Comparison of ENCODE assay signal across 8 cellular contexts in the genomic region with DNA sequence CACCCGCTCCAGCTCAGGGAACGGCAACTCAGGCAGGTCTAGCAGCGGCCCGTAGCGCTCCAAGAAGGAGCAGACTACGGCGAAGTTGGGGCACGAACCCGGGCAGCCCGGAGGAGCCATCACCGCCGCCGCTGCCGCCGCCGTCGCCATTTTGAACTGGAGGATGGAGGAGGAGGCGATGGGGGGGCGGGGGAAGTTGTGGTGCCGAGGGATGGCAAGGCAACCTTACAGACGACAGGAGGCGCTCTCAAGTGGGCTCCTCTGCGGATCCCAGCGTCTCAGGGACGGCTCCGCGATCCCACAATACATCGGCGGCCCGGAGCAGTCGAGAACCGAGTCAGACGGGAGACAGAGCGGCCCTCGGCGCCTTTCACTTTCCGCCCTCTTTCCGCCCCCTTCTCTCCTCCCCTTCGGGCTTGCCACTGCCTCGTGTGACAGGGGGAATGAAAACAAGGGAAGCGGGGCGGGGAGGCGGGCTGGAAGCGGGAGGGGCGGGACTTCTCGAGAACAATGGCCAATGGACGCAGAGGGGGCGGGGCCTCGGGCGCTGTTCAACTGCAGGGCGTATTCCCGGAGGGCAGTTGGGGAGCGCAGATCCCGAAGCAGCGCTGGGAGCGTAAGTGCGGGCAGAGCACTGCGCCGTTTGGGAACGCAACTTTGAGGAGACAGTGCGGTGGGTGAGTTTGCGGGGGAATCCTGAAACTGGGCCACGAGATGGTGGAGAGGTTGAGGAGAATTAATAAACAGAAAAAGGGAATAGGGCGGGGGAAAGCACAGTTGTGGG. TPM values are rescaled to one million over a fixed set of nuclear protein-coding genes. Genes with fewer than 3 reads are reported as not detected.
DNase-seq lines count a peak whose midpoint lies in the region; ATAC-seq, FAIRE-seq and TF ChIP-seq lines count a peak whose summit lies in the region.

A gene (plus strand): TSS at position 580 of the 784 bp plus-strand sequence. CDS start 21,353 bp downstream, outside the sequence.
A gene with protein sequence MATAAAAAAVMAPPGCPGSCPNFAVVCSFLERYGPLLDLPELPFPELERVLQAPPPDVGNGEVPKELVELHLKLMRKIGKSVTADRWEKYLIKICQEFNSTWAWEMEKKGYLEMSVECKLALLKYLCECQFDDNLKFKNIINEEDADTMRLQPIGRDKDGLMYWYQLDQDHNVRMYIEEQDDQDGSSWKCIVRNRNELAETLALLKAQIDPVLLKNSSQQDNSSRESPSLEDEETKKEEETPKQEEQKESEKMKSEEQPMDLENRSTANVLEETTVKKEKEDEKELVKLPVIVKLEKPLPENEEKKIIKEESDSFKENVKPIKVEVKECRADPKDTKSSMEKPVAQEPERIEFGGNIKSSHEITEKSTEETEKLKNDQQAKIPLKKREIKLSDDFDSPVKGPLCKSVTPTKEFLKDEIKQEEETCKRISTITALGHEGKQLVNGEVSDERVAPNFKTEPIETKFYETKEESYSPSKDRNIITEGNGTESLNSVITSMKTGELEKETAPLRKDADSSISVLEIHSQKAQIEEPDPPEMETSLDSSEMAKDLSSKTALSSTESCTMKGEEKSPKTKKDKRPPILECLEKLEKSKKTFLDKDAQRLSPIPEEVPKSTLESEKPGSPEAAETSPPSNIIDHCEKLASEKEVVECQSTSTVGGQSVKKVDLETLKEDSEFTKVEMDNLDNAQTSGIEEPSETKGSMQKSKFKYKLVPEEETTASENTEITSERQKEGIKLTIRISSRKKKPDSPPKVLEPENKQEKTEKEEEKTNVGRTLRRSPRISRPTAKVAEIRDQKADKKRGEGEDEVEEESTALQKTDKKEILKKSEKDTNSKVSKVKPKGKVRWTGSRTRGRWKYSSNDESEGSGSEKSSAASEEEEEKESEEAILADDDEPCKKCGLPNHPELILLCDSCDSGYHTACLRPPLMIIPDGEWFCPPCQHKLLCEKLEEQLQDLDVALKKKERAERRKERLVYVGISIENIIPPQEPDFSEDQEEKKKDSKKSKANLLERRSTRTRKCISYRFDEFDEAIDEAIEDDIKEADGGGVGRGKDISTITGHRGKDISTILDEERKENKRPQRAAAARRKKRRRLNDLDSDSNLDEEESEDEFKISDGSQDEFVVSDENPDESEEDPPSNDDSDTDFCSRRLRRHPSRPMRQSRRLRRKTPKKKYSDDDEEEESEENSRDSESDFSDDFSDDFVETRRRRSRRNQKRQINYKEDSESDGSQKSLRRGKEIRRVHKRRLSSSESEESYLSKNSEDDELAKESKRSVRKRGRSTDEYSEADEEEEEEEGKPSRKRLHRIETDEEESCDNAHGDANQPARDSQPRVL (N-terminal part only) (minus strand): TSS at position 158 of the 784 bp plus-strand sequence. CDS start 8 bp downstream, at position 150.

- no peaks in the 10 kb centered on the region for H3K9me3 ChIP-seq in HepG2 (ENCODE audit: low read length)

- H3K9me3 Mint-ChIP-seq in activated CD4-positive, alpha-beta T cell treated with anti-CD3 and anti-CD28 coated beads, Interleukin-2, amount 10 ng/mL, durations not matched to agents 7 days and 5 days = no peaks in the 10 kb centered on the region

- H3K27me3 ChIP-seq in HepG2 (ENCODE audit: control insufficient read depth in 1 of 2, insufficient read depth in 2 of 2, low read length in 2 of 2) = no peaks in the 10 kb centered on the region; a peak in 1 of 5 replicates

- peaks cover 11% of the 10 kb centered on the region for H3K36me3 Mint-ChIP-seq in activated CD4-positive, alpha-beta T cell treated with anti-CD3 and anti-CD28 coated beads, Interleukin-2, amount 10 ng/mL, durations not matched to agents 7 days and 5 days (ENCODE audit: low read depth)

- H3K9ac ChIP-seq in HepG2 (ENCODE audit: insufficient read depth, low read depth, low read length) = peak within 1 kb of the TSS; percentile 85

- DNase-seq in C1 segment of cervical spinal cord (lab: John Stamatoyannopoulos, UW) = peak; percentile 93 to 100 (median 96)
- peak; percentile 99 to 100 for DNase-seq in NCI-H526 (lab: John Stamatoyannopoulos, UW)
- peak; percentile 98 for DNase-seq in activated CD4-positive, alpha-beta T cell treated with anti-CD3 and anti-CD28 coated beads, Interleukin-2, amount 10 ng/mL, durations not matched to agents 7 days and 5 days
- peak; percentile 99 for DNase-seq in dedifferentiated amniotic fluid mesenchymal stem cell (ENCODE audit: extremely low spot score)
- DNase-seq in HepG2 (ENCODE audit: low spot score) = peak; percentile 95
- DNase-seq in stimulated activated CD4-positive, alpha-beta T cell treated with anti-CD3 and anti-CD28 coated beads, Interleukin-4, amount 100 ng/mL, for 1 hour = peak; percentile 97

- peak; percentile 80 to 93 for TF ChIP-seq POLR2A in HepG2 (IDR thresholded peaks at IDR 0.05; ENCODE audit: insufficient read depth in 1 of 2, low read depth in 2 of 2, low read length in 2 of 2)

- H2AFZ ChIP-seq in HepG2 (ENCODE audit: low read length) = peak within 1 kb of the TSS; percentile 52

- H4K20me1 ChIP-seq in HepG2 (ENCODE audit: insufficient read depth, low read length) = peaks cover 34% of the 10 kb centered on the region

- H3K4me1 Mint-ChIP-seq in activated CD4-positive, alpha-beta T cell treated with anti-CD3 and anti-CD28 coated beads, Interleukin-2, amount 10 ng/mL, durations not matched to agents 7 days and 5 days = peaks cover 30% of the 10 kb centered on the region

- intact Hi-C loops in HepG2 (cut with micrococcal nuclease; ENCODE audit: unreplicated experiment) = loop anchor here (2.0 kb wide), 2 partner anchors 44 to 174 kb away; a partner anchor contains a TSS

- peak within 1 kb of the TSS; percentile 86 for H3K4me2 ChIP-seq in HepG2 (ENCODE audit: low read depth, low read length)

- CTCF ChIA-PET in activated CD4-positive, alpha-beta T cell treated with anti-CD3 and anti-CD28 coated beads, Interleukin-2, amount 10 ng/mL, durations not matched to agents 7 days and 5 days (lab: Charles Lee) = interaction anchor here (0.8 to 0.9 kb wide), 2 partner anchors 116 to 226 kb away, joined by 4 to 5 read pairs; no protein-coding TSS in a partner anchor
- CTCF ChIA-PET in HepG2 (lab: Yijun Ruan, JAX; ENCODE audit: low intra/inter-chr PET ratio, low total read pairs) = no interaction called here

- POLR2A ChIA-PET in activated CD4-positive, alpha-beta T cell treated with anti-CD3 and anti-CD28 coated beads, Interleukin-2, amount 10 ng/mL, durations not matched to agents 7 days and 5 days (lab: Charles Lee) = no interaction called here
- POLR2A ChIA-PET in HepG2 (lab: Yijun Ruan, JAX) = interaction anchor here (2.1 kb wide), 1 partner anchor 174 kb away, joined by 9 read pairs; a partner anchor contains a TSS

- peak within 1 kb of the TSS; percentile 85 for H3K27ac ChIP-seq in HepG2 (ENCODE audit: extremely low read length, insufficient read depth, low read length)

- peak within 1 kb of the TSS; percentile 98 for H3K4me3 Mint-ChIP-seq in activated CD4-positive, alpha-beta T cell treated with anti-CD3 and anti-CD28 coated beads, Interleukin-2, amount 10 ng/mL, durations not matched to agents 7 days and 5 days

- TF ChIP-seq CTCF in HepG2 (CRISPR knock-in tag; IDR thresholded peaks at IDR 0.05) = peak; percentile 81

- TF ChIP-seq EP300 in HepG2 (IDR thresholded peaks at IDR 0.05; ENCODE audit: low read depth in 2 of 2, low read length in 2 of 2) (0 out of 4 replicates have a peak, but pooled peaks of 1 of the 2 experiments have one; percentile 3), HepG2 (CRISPR knock-in tag; IDR thresholded peaks at IDR 0.05; ENCODE audit: borderline replicate concordance) (no peak)

- no peaks in the 10 kb centered on the region for H3K27me3 Mint-ChIP-seq in activated CD4-positive, alpha-beta T cell treated with anti-CD3 and anti-CD28 coated beads, Interleukin-2, amount 10 ng/mL, durations not matched to agents 7 days and 5 days

- peak within 1 kb of the TSS; percentile 95 for H3K27ac Mint-ChIP-seq in activated CD4-positive, alpha-beta T cell treated with anti-CD3 and anti-CD28 coated beads, Interleukin-2, amount 10 ng/mL, durations not matched to agents 7 days and 5 days

- peaks cover 55% of the 10 kb centered on the region for H3K4me1 ChIP-seq in HepG2 (ENCODE audit: insufficient read depth, low read length)

- H3K4me3 ChIP-seq in HepG2 (replicated peaks in 1 of 3; ENCODE audit: insufficient read depth in 1 of 3, low read depth in 2 of 3, low read length in 3 of 3) = peak within 1 kb of the TSS; percentile 79 to 94 (median 94)

- no peaks in the 10 kb centered on the region for H3K36me3 ChIP-seq in HepG2 (replicated peaks in 1 of 2; ENCODE audit: control insufficient read depth in 1 of 2, insufficient read depth in 2 of 2, low read length in 2 of 2)

- peak; percentile 87 for ATAC-seq in GM19324 (IDR thresholded peaks at IDR 0.05; ENCODE audit: low FRiP score, unreplicated experiment)
- ATAC-seq in HG03469 (IDR thresholded peaks at IDR 0.05; ENCODE audit: unreplicated experiment) = peak; percentile 68
- ATAC-seq in HepG2 = peak; percentile 91

- H3K79me2 ChIP-seq in HepG2 (ENCODE audit: insufficient read depth, low read length) = peaks cover 46% of the 10 kb centered on the region

- peak; percentile 58; the same call in 1 of the 2 replicates for TF ChIP-seq RAD21 in HepG2 (CRISPR knock-in tag; IDR thresholded peaks at IDR 0.05)

- BruUV-seq in HepG2 (replicated peaks; lab: Mats Ljungman, UMichigan) = no TSS peak

- WGBS in HepG2 (ENCODE audit: low lambda C conversion rate) = 1% methylated on average over 50 of the region's 64 CpGs

- no peak for FAIRE-seq in HepG2 (lab: Jason Lieb, UNC)

- in situ Hi-C loops in HepG2 (cut with HindIII; ENCODE audit: extremely low pct_ligation_motif_present, low pct_unique_long_range_greater_than_20kb) = no loop called here

RNA-seq across cellular contexts. Expression of the first gene that starts in this region (rescaled TPM):
- 10 to 100 TPM in 1 of 2 experiments, 1 to 10 TPM in 1; 9.8 to 18.8 TPM for total RNA-seq in activated CD4-positive, alpha-beta T cell treated with anti-CD3 and anti-CD28 coated beads, Interleukin-2, amount 10 ng/mL, durations not matched to agents 7 days and 5 days
- 35.6 and 49.5 TPM in 2 replicates for total RNA-seq in HepG2 (2016; rRNA removed; fragmentation: Illumina TruSeq; extraction: Trizol)
- 10.1 and 11.6 TPM in 2 replicates for total RNA-seq in HepG2 (2016; cell fraction: cytosol; rRNA removed; fragmentation: Illumina TruSeq; extraction: Trizol; ENCODE audit: low read depth)
- 42.2 and 52.7 TPM in 2 replicates for total RNA-seq in HepG2 (2016; cell fraction: insoluble cytoplasmic fraction; rRNA removed; fragmentation: Illumina TruSeq; extraction: Trizol)
- total RNA-seq in HepG2 (2016; cell fraction: membrane; rRNA removed; fragmentation: Illumina TruSeq; extraction: Trizol) = 15.8 and 15.9 TPM in 2 replicates
- total RNA-seq in HepG2 (2016; cell fraction: nucleus; rRNA removed; fragmentation: Illumina TruSeq; extraction: Trizol) = 15.3 and 17.8 TPM in 2 replicates
- 16.7 and 18.1 TPM in 2 replicates for polyA plus RNA-seq in HepG2 (2011; rRNA removed)
- polyA plus RNA-seq in HepG2 (2011; cell fraction: cytosol; rRNA removed) = 15.8 and 23.8 TPM in 2 replicates
- polyA plus RNA-seq in HepG2 (2011; cell fraction: nucleus; rRNA removed) = 2.3 and 6.5 TPM in 2 replicates
- polyA plus RNA-seq in HepG2 (2012) = 39.1 and 47.5 TPM in 2 replicates
- polyA plus RNA-seq in HepG2 (2016; cell fraction: cytosol; fragmentation: Illumina TruSeq; extraction: Trizol; ENCODE audit: low read depth) = 10.6 and 15.3 TPM in 2 replicates
- polyA plus RNA-seq in HepG2 (2016; cell fraction: insoluble cytoplasmic fraction; fragmentation: Illumina TruSeq; extraction: Trizol; ENCODE audit: low read depth) = 58.7 and 59.1 TPM in 2 replicates
- polyA plus RNA-seq in HepG2 (2016; cell fraction: membrane; fragmentation: Illumina TruSeq; extraction: Trizol; ENCODE audit: low read depth) = 13.9 and 15.2 TPM in 2 replicates
- 27.6 and 29.3 TPM in 2 replicates for polyA plus RNA-seq in HepG2 (2016; cell fraction: nucleus; fragmentation: Illumina TruSeq; extraction: Trizol; ENCODE audit: insufficient read depth, low read depth)
- polyA minus RNA-seq in HepG2 (2011; rRNA and poly(A)+ RNA removed; ENCODE audit: low replicate concordance) = 4.0 TPM in 1 of 2 replicates, not detected in the other
- 2.5 and 5.3 TPM in 2 replicates for polyA minus RNA-seq in HepG2 (2011; cell fraction: cytosol; rRNA and poly(A)+ RNA removed)
- 9.6 and 9.8 TPM in 2 replicates for polyA minus RNA-seq in HepG2 (2011; cell fraction: nucleus; rRNA and poly(A)+ RNA removed)

RNA-seq across cellular contexts. Expression of the second gene that starts in this region (rescaled TPM):
- 10 to 100 TPM; 57.8 to 62.5 TPM for total RNA-seq in activated CD4-positive, alpha-beta T cell treated with anti-CD3 and anti-CD28 coated beads, Interleukin-2, amount 10 ng/mL, durations not matched to agents 7 days and 5 days
- total RNA-seq in HepG2 (2016; rRNA removed; fragmentation: Illumina TruSeq; extraction: Trizol) = 33.1 and 47.7 TPM in 2 replicates
- 57.2 and 60.7 TPM in 2 replicates for total RNA-seq in HepG2 (2016; cell fraction: cytosol; rRNA removed; fragmentation: Illumina TruSeq; extraction: Trizol; ENCODE audit: low read depth)
- 28.3 and 41.6 TPM in 2 replicates for total RNA-seq in HepG2 (2016; cell fraction: insoluble cytoplasmic fraction; rRNA removed; fragmentation: Illumina TruSeq; extraction: Trizol)
- total RNA-seq in HepG2 (2016; cell fraction: membrane; rRNA removed; fragmentation: Illumina TruSeq; extraction: Trizol) = 26.4 and 26.7 TPM in 2 replicates
- 32.0 and 45.6 TPM in 2 replicates for total RNA-seq in HepG2 (2016; cell fraction: nucleus; rRNA removed; fragmentation: Illumina TruSeq; extraction: Trizol)
- polyA plus RNA-seq in HepG2 (2011; rRNA removed) = 6.3 and 15.5 TPM in 2 replicates
- 6.3 and 10.1 TPM in 2 replicates for polyA plus RNA-seq in HepG2 (2011; cell fraction: cytosol; rRNA removed)
- polyA plus RNA-seq in HepG2 (2011; cell fraction: nucleus; rRNA removed) = 9.8 and 13.7 TPM in 2 replicates
- 24.8 and 29.0 TPM in 2 replicates for polyA plus RNA-seq in HepG2 (2012)
- 4.1 and 4.2 TPM in 2 replicates for polyA plus RNA-seq in HepG2 (2016; cell fraction: cytosol; fragmentation: Illumina TruSeq; extraction: Trizol; ENCODE audit: low read depth)
- 20.8 and 24.1 TPM in 2 replicates for polyA plus RNA-seq in HepG2 (2016; cell fraction: insoluble cytoplasmic fraction; fragmentation: Illumina TruSeq; extraction: Trizol; ENCODE audit: low read depth)
- 5.3 and 6.9 TPM in 2 replicates for polyA plus RNA-seq in HepG2 (2016; cell fraction: membrane; fragmentation: Illumina TruSeq; extraction: Trizol; ENCODE audit: low read depth)
- polyA plus RNA-seq in HepG2 (2016; cell fraction: nucleus; fragmentation: Illumina TruSeq; extraction: Trizol; ENCODE audit: insufficient read depth, low read depth) = 12.8 and 21.0 TPM in 2 replicates
- 11.2 and 17.7 TPM in 2 replicates for polyA minus RNA-seq in HepG2 (2011; rRNA and poly(A)+ RNA removed; ENCODE audit: low replicate concordance)
- 17.1 and 20.1 TPM in 2 replicates for polyA minus RNA-seq in HepG2 (2011; cell fraction: cytosol; rRNA and poly(A)+ RNA removed)
- 43.6 and 49.4 TPM in 2 replicates for polyA minus RNA-seq in HepG2 (2011; cell fraction: nucleus; rRNA and poly(A)+ RNA removed)

Comparison
In these comparisons a context has a peak if more than half of its experiments do, and no peak if none do; other contexts are left out.
1. Peak in every context shown above with its lines: DNase-seq, ATAC-seq, H3K4me3 ChIP-seq and H3K27ac ChIP-seq.